In the genomic region with DNA sequence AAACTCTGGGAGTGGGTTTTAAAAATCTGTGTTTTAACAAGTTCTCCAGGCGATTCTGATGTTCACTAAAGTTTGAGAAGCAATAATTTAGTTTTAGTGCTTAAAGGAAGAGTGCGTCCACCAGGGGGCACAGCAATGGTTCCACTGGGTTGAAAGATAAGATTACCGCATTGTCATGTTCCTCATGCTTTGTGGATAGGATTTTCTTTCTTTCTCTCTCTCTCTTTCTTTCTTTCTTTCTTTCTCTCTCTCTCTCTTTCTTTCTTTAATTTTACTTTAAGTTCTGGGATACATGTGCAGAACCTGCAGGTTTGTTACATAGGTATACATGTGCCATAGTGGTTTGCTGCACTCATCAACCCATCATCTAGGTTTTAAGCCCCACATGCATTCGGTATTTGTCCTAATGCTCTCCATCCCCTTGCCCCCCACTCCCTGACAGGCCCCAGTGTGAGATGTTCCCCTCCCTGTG, we compare ENCODE assay signal across 1 cellular context.
TF ChIP-seq lines count a peak whose summit lies in the region.

No MANE protein-coding gene starts in this region.

TF ChIP-seq in H1, 55 proteins besides CTCF, POLR2A, EP300 and RAD21:
- TF ChIP-seq BACH1 (IDR thresholded peaks at IDR 0.05; ENCODE audit: low read length) (peak; percentile 57), MAFK (IDR thresholded peaks at IDR 0.05; ENCODE audit: low read depth, low read length) (0 out of 2 replicates have a peak, but pooled peaks have one; percentile 18)
